ENCODE assay signal across 11 cellular contexts in genomic region chr19:46494936-46495788, GRCh38. TPM values are rescaled to one million over a fixed set of nuclear protein-coding genes. Genes with fewer than 3 reads are reported as not detected.
DNase-seq lines count a peak whose midpoint lies in the region; ATAC-seq and TF ChIP-seq lines count a peak whose summit lies in the region.
"Had no signal": no experiment of that assay in that cellular context is flagged by ENCODE, and none has a peak within 500 bp of the region (broad histone marks: within the 10 kb centered on the region; RNA-seq: fewer than 3 reads in every experiment).

No MANE protein-coding gene starts in this region.

- CTCF ChIA-PET in BJ (lab: Yijun Ruan, JAX) (interaction anchor here (1.0 to 1.3 kb wide), 2 partner anchors 48 to 99 kb away, joined by 3 to 4 read pairs; no protein-coding TSS in a partner anchor), OCI-LY7 (lab: Charles Lee; ENCODE audit: unreplicated experiment) (no interaction called here)

- no peak overlapping the region for H3K27ac ChIP-seq in OCI-LY7 (ENCODE audit: low read depth, low read length, poor library complexity, severe bottlenecking)
- no peak overlapping the region for H3K27ac ChIP-seq in parathyroid adenoma

- H3K9me3 ChIP-seq in OCI-LY7 (ENCODE audit: low read length) (no peaks in the 10 kb centered on the region), parathyroid adenoma (ENCODE audit: control insufficient read depth, low read length) (no peaks in the 10 kb centered on the region)

- H3K4me1 ChIP-seq in OCI-LY7 (ENCODE audit: insufficient read depth, low read length, poor library complexity, severe bottlenecking), result peaks cover 40% of the 10 kb centered on the region
- no peaks in the 10 kb centered on the region for H3K4me1 ChIP-seq in parathyroid adenoma

- H2AFZ ChIP-seq in OCI-LY7 (ENCODE audit: low read length), result peak overlapping the region; percentile 39; the same call in 1 of the 2 replicates
- H2AFZ ChIP-seq in parathyroid adenoma, result peak overlapping the region; percentile 70

- H3K9ac ChIP-seq in parathyroid adenoma, result no peak overlapping the region

- H3K9me2 ChIP-seq in OCI-LY7 (ENCODE audit: insufficient read depth, low read length), result no peaks in the 10 kb centered on the region

- H4K20me1 ChIP-seq in OCI-LY7 (ENCODE audit: insufficient read depth, low read length), result no peaks in the 10 kb centered on the region

- H3K36me3 ChIP-seq in BJ (ENCODE audit: control insufficient read depth, insufficient read depth, low read length) (no peaks in the 10 kb centered on the region), OCI-LY7 (ENCODE audit: insufficient read depth, low read length) (no peaks in the 10 kb centered on the region), parathyroid adenoma (ENCODE audit: control insufficient read depth, insufficient read depth, low read length) (no peaks in the 10 kb centered on the region)

- no peak for ATAC-seq in GM19395 (IDR thresholded peaks at IDR 0.05; ENCODE audit: unreplicated experiment)
- no peak for ATAC-seq in GM18867 (IDR thresholded peaks at IDR 0.05; ENCODE audit: unreplicated experiment)

- intact Hi-C loops in OCI-LY7 (cut with micrococcal nuclease; ENCODE audit: unreplicated experiment), result no loop called here

- H3K27me3 ChIP-seq in BJ (ENCODE audit: control insufficient read depth, insufficient read depth, low read length) (peaks cover 12% of the 10 kb centered on the region), parathyroid adenoma (ENCODE audit: control insufficient read depth, insufficient read depth, low read length) (no peaks in the 10 kb centered on the region)

- no TSS peak for BruUV-seq in OCI-LY7 (replicated peaks; lab: Mats Ljungman, UMichigan)

- H3K4me2 ChIP-seq in OCI-LY7 (ENCODE audit: low read length) (peak overlapping the region; percentile 75), parathyroid adenoma (ENCODE audit: low read length) (no peak overlapping the region)

- TF ChIP-seq CTCF in BJ (IDR thresholded peaks at IDR 0.05; ENCODE audit: insufficient read depth, low read depth, low read length) (no peak), OCI-LY7 (conservative IDR thresholded peaks at IDR 0.05; ENCODE audit: low read length) (no peak), fibroblast of mammary gland (conservative IDR thresholded peaks at IDR 0.05; ENCODE audit: control insufficient read depth, insufficient read depth, low read depth, low read length) (no peak), parathyroid adenoma (IDR thresholded peaks at IDR 0.05) (no peak)

- POLR2A ChIA-PET in BJ (lab: Charles Lee), result no interaction called here
- POLR2A ChIA-PET in OCI-LY7 (lab: Charles Lee), result no interaction called here

- H3K79me2 ChIP-seq in OCI-LY7 (ENCODE audit: insufficient read depth, low read depth, low read length) (no peaks in the 10 kb centered on the region), parathyroid adenoma (no peaks in the 10 kb centered on the region)

- DNase-seq in BJ (ENCODE audit: low read depth) (no peak), OCI-LY7 (ENCODE audit: low spot score) (no peak), fibroblast of mammary gland (ENCODE audit: low read depth) (no peak), AG08395 (ENCODE audit: low spot score) (no peak)
- no peak for DNase-seq in stimulated activated CD4-positive, alpha-beta T cell treated with anti-CD3 and anti-CD28 coated beads, Interleukin-15, amount 100 ng/mL, for 24 hours
- DNase-seq: amniotic stem cell, immature natural killer cell, NCI-H2029 treated with DMSO at 0.1 percent for 48 hours had no signal

- H3K4me3 ChIP-seq in BJ (ENCODE audit: low read depth, low read length), result peak overlapping the region; percentile 33
- peak overlapping the region; percentile 60 for H3K4me3 ChIP-seq in OCI-LY7 (ENCODE audit: low read depth, low read length, poor library complexity, severe bottlenecking)
- peak overlapping the region; percentile 2 for H3K4me3 ChIP-seq in fibroblast of mammary gland (ENCODE audit: control insufficient read depth, low read depth, low read length)
- no peak overlapping the region for H3K4me3 ChIP-seq in parathyroid adenoma (ENCODE audit: low read depth, low read length)

RNA-seq across cellular contexts. Expression of gene PNMA8B, which starts 0.5 kb away (rescaled TPM):
- 0.15 and 0.17 TPM in 2 replicates for polyA plus RNA-seq in BJ (2011; rRNA removed)
- 0.19 and 0.21 TPM in 2 replicates for polyA minus RNA-seq in BJ (2011; rRNA and poly(A)+ RNA removed)
- total RNA-seq in OCI-LY7 (2014; rRNA removed; shearing (Covaris generic)), result 1.9 and 2.0 TPM in 2 replicates
- total RNA-seq in OCI-LY7 (2022), result 0.33 and 0.40 TPM in 2 replicates
- polyA plus RNA-seq: immature natural killer cell had no signal

RNA-seq across cellular contexts. Expression of gene PNMA8A, which starts 23.8 kb away (rescaled TPM):
- polyA plus RNA-seq in BJ (2011; rRNA removed), result 0.65 and 0.74 TPM in 2 replicates
- polyA minus RNA-seq in BJ (2011; rRNA and poly(A)+ RNA removed), result 0.19 and 0.26 TPM in 2 replicates
- total RNA-seq in OCI-LY7 (2014; rRNA removed; shearing (Covaris generic)), result not detected in 2 replicates
- total RNA-seq in OCI-LY7 (2022), result not detected in 2 replicates
- polyA plus RNA-seq: immature natural killer cell had no signal
